In the genomic region with DNA sequence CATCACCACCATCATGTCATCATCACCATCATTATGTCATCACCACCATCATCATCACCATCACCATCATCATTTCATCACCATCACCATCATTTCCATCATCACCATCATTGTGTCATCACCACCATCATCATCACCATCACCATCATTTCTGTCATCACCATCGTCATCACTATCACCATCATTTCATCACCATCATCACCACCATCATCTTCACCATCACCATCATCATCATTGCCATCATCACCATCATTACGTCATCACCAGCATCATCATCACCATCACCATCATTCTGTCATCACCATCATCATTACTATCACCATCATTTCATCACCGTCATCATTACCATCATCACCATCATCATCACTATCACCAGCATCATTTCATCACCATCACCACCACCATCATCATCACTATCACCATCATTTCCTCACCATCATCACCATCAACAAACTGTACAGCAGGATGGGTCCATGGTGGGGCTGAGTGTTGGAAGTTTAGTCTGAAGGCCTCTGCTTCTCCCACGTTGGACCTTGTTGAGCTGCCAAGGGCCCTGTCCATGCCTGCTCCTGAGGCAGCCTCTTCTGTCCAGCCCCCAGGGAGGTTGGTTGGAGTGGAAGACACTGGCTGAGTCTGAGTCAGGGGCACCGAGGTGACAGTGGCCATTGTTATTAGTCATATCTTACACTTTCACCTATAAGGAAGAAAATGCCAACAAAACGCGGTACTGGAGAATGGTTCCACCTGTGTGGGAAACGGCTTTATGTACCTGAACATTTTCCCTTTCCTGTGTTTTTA, we compare ENCODE assay signal across 1 cellular context.
A peak's percentile ranks its signal among the peaks of the same experiment; 100 is the strongest.
TF ChIP-seq lines count a peak whose summit lies in the region.

No MANE protein-coding gene starts in this region.

TF ChIP-seq in HEK293, 187 proteins besides CTCF, POLR2A, EP300 and RAD21 (continued from another document and continues in another):
- TF ChIP-seq, protein P1, sequence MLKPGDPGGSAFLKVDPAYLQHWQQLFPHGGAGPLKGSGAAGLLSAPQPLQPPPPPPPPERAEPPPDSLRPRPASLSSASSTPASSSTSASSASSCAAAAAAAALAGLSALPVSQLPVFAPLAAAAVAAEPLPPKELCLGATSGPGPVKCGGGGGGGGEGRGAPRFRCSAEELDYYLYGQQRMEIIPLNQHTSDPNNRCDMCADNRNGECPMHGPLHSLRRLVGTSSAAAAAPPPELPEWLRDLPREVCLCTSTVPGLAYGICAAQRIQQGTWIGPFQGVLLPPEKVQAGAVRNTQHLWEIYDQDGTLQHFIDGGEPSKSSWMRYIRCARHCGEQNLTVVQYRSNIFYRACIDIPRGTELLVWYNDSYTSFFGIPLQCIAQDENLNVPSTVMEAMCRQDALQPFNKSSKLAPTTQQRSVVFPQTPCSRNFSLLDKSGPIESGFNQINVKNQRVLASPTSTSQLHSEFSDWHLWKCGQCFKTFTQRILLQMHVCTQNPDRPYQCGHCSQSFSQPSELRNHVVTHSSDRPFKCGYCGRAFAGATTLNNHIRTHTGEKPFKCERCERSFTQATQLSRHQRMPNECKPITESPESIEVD (tag by site-specific recombination; IDR thresholded peaks at IDR 0.05) = no peak
- TF ChIP-seq ZNF16 (tag by site-specific recombination; IDR thresholded peaks at IDR 0.05; ENCODE audit: low read depth) (no peak; the same call in 1 of the 2 replicates), ZBTB17 (tag by site-specific recombination; IDR thresholded peaks at IDR 0.05) (no peak), HOXC10 (CRISPR knock-in tag; IDR thresholded peaks at IDR 0.05) (no peak), ZNF843 (tag by site-specific recombination; IDR thresholded peaks at IDR 0.05) (no peak), SALL2 (tag by site-specific recombination; IDR thresholded peaks at IDR 0.05; ENCODE audit: borderline replicate concordance) (peak; percentile 100), ZNF660 (tag by site-specific recombination; IDR thresholded peaks at IDR 0.05) (no peak), ZNF138 (tag by site-specific recombination; IDR thresholded peaks at IDR 0.05; ENCODE audit: borderline replicate concordance) (no peak), ZNF324 (tag by site-specific recombination; IDR thresholded peaks at IDR 0.05) (no peak), ZNF830 (tag by site-specific recombination; IDR thresholded peaks at IDR 0.05; ENCODE audit: low read depth) (no peak), ZNF558 (tag by site-specific recombination; IDR thresholded peaks at IDR 0.05) (no peak), ZNF621 (tag by site-specific recombination; IDR thresholded peaks at IDR 0.05) (peak; percentile 96), ZNF416 (tag by site-specific recombination; IDR thresholded peaks at IDR 0.05) (no peak), ZNF623 (tag by site-specific recombination; IDR thresholded peaks at IDR 0.05) (no peak), ZIC2 (tag by site-specific recombination; IDR thresholded peaks at IDR 0.05) (no peak), ZNF561 (tag by site-specific recombination; IDR thresholded peaks at IDR 0.05; ENCODE audit: borderline replicate concordance) (no peak), YY2 (tag by site-specific recombination; IDR thresholded peaks at IDR 0.05) (peak; percentile 98), ZNF549 (tag by site-specific recombination; IDR thresholded peaks at IDR 0.05) (no peak), EGR2 (tag by site-specific recombination; IDR thresholded peaks at IDR 0.05; ENCODE audit: low read depth) (no peak), ZNF423 (tag by site-specific recombination; IDR thresholded peaks at IDR 0.05) (no peak), ZNF585B (tag by site-specific recombination; IDR thresholded peaks at IDR 0.05) (no peak), ZNF202 (tag by site-specific recombination; IDR thresholded peaks at IDR 0.05; ENCODE audit: borderline replicate concordance) (no peak), ZNF121 (tag by site-specific recombination; IDR thresholded peaks at IDR 0.05) (no peak), ZNF132 (tag by site-specific recombination; IDR thresholded peaks at IDR 0.05; ENCODE audit: borderline replicate concordance) (no peak), ZNF350 (tag by site-specific recombination; IDR thresholded peaks at IDR 0.05) (no peak), GLIS1 (tag by site-specific recombination; IDR thresholded peaks at IDR 0.05) (no peak), ZNF792 (tag by site-specific recombination; IDR thresholded peaks at IDR 0.05) (no peak), ZNF658 (tag by site-specific recombination; IDR thresholded peaks at IDR 0.05) (peak; percentile 100), ZNF626 (tag by site-specific recombination; IDR thresholded peaks at IDR 0.05) (no peak), ZNF555 (tag by site-specific recombination; conservative IDR thresholded peaks at IDR 0.05) (no peak), OSR2 (tag by site-specific recombination; IDR thresholded peaks at IDR 0.05) (no peak), ZSCAN16 (tag by site-specific recombination; IDR thresholded peaks at IDR 0.05) (no peak), MZF1 (tag by site-specific recombination; IDR thresholded peaks at IDR 0.05; ENCODE audit: borderline replicate concordance) (no peak), ZNF837 (tag by site-specific recombination; IDR thresholded peaks at IDR 0.05) (no peak; the same call in 1 of the 2 replicates), ZNF624 (tag by site-specific recombination; IDR thresholded peaks at IDR 0.05) (no peak), ZNF335 (tag by site-specific recombination; conservative IDR thresholded peaks at IDR 0.05) (no peak), ZNF404 (tag by site-specific recombination; IDR thresholded peaks at IDR 0.05) (no peak), ZNF23 (tag by site-specific recombination; IDR thresholded peaks at IDR 0.05; ENCODE audit: borderline replicate concordance) (no peak), ZNF155 (tag by site-specific recombination; IDR thresholded peaks at IDR 0.05) (peak; percentile 84; the same call in 1 of the 2 replicates), SCRT1 (tag by site-specific recombination; IDR thresholded peaks at IDR 0.05; ENCODE audit: borderline replicate concordance) (no peak), IKZF3 (tag by site-specific recombination; IDR thresholded peaks at IDR 0.05) (no peak), ZNF19 (tag by site-specific recombination; IDR thresholded peaks at IDR 0.05; ENCODE audit: low read depth) (no peak), ZNF133 (tag by site-specific recombination; IDR thresholded peaks at IDR 0.05) (no peak; the same call in 1 of the 2 replicates), ZNF501 (tag by site-specific recombination; IDR thresholded peaks at IDR 0.05) (no peak), ZNF791 (tag by site-specific recombination; IDR thresholded peaks at IDR 0.05) (peak; percentile 86)
- TF ChIP-seq, protein P2, sequence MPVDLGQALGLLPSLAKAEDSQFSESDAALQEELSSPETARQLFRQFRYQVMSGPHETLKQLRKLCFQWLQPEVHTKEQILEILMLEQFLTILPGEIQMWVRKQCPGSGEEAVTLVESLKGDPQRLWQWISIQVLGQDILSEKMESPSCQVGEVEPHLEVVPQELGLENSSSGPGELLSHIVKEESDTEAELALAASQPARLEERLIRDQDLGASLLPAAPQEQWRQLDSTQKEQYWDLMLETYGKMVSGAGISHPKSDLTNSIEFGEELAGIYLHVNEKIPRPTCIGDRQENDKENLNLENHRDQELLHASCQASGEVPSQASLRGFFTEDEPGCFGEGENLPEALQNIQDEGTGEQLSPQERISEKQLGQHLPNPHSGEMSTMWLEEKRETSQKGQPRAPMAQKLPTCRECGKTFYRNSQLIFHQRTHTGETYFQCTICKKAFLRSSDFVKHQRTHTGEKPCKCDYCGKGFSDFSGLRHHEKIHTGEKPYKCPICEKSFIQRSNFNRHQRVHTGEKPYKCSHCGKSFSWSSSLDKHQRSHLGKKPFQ (tag by site-specific recombination; IDR thresholded peaks at IDR 0.05) = no peak
- TF ChIP-seq, protein P3, sequence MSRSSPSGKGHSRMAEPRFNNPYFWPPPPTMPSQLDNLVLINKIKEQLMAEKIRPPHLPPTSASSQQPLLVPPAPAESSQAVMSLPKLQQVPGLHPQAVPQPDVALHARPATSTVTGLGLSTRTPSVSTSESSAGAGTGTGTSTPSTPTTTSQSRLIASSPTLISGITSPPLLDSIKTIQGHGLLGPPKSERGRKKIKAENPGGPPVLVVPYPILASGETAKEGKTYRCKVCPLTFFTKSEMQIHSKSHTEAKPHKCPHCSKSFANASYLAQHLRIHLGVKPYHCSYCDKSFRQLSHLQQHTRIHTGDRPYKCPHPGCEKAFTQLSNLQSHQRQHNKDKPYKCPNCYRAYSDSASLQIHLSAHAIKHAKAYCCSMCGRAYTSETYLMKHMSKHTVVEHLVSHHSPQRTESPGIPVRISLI (tag by site-specific recombination; IDR thresholded peaks at IDR 0.05) = no peak
- TF ChIP-seq, protein P4, sequence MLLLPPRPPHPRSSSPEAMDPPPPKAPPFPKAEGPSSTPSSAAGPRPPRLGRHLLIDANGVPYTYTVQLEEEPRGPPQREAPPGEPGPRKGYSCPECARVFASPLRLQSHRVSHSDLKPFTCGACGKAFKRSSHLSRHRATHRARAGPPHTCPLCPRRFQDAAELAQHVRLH (tag by site-specific recombination; IDR thresholded peaks at IDR 0.05) = no peak
- TF ChIP-seq, protein P5, sequence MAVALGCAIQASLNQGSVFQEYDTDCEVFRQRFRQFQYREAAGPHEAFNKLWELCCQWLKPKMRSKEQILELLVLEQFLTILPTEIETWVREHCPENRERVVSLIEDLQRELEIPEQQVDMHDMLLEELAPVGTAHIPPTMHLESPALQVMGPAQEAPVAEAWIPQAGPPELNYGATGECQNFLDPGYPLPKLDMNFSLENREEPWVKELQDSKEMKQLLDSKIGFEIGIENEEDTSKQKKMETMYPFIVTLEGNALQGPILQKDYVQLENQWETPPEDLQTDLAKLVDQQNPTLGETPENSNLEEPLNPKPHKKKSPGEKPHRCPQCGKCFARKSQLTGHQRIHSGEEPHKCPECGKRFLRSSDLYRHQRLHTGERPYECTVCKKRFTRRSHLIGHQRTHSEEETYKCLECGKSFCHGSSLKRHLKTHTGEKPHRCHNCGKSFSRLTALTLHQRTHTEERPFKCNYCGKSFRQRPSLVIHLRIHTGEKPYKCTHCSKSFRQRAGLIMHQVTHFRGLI (tag by site-specific recombination; IDR thresholded peaks at IDR 0.05) = no peak
- TF ChIP-seq, protein P6, sequence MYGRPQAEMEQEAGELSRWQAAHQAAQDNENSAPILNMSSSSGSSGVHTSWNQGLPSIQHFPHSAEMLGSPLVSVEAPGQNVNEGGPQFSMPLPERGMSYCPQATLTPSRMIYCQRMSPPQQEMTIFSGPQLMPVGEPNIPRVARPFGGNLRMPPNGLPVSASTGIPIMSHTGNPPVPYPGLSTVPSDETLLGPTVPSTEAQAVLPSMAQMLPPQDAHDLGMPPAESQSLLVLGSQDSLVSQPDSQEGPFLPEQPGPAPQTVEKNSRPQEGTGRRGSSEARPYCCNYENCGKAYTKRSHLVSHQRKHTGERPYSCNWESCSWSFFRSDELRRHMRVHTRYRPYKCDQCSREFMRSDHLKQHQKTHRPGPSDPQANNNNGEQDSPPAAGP (tag by site-specific recombination; IDR thresholded peaks at IDR 0.05) = no peak
- TF ChIP-seq, protein P7, sequence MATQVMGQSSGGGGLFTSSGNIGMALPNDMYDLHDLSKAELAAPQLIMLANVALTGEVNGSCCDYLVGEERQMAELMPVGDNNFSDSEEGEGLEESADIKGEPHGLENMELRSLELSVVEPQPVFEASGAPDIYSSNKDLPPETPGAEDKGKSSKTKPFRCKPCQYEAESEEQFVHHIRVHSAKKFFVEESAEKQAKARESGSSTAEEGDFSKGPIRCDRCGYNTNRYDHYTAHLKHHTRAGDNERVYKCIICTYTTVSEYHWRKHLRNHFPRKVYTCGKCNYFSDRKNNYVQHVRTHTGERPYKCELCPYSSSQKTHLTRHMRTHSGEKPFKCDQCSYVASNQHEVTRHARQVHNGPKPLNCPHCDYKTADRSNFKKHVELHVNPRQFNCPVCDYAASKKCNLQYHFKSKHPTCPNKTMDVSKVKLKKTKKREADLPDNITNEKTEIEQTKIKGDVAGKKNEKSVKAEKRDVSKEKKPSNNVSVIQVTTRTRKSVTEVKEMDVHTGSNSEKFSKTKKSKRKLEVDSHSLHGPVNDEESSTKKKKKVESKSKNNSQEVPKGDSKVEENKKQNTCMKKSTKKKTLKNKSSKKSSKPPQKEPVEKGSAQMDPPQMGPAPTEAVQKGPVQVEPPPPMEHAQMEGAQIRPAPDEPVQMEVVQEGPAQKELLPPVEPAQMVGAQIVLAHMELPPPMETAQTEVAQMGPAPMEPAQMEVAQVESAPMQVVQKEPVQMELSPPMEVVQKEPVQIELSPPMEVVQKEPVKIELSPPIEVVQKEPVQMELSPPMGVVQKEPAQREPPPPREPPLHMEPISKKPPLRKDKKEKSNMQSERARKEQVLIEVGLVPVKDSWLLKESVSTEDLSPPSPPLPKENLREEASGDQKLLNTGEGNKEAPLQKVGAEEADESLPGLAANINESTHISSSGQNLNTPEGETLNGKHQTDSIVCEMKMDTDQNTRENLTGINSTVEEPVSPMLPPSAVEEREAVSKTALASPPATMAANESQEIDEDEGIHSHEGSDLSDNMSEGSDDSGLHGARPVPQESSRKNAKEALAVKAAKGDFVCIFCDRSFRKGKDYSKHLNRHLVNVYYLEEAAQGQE (tag by site-specific recombination; IDR thresholded peaks at IDR 0.05) = no peak
- TF ChIP-seq, protein P8, sequence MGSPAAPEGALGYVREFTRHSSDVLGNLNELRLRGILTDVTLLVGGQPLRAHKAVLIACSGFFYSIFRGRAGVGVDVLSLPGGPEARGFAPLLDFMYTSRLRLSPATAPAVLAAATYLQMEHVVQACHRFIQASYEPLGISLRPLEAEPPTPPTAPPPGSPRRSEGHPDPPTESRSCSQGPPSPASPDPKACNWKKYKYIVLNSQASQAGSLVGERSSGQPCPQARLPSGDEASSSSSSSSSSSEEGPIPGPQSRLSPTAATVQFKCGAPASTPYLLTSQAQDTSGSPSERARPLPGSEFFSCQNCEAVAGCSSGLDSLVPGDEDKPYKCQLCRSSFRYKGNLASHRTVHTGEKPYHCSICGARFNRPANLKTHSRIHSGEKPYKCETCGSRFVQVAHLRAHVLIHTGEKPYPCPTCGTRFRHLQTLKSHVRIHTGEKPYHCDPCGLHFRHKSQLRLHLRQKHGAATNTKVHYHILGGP (tag by site-specific recombination; IDR thresholded peaks at IDR 0.05) = 0 out of 2 replicates have a peak, but pooled peaks have one; percentile 64
- TF ChIP-seq, protein P9, sequence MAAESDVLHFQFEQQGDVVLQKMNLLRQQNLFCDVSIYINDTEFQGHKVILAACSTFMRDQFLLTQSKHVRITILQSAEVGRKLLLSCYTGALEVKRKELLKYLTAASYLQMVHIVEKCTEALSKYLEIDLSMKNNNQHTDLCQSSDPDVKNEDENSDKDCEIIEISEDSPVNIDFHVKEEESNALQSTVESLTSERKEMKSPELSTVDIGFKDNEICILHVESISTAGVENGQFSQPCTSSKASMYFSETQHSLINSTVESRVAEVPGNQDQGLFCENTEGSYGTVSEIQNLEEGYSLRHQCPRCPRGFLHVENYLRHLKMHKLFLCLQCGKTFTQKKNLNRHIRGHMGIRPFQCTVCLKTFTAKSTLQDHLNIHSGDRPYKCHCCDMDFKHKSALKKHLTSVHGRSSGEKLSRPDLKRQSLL (tag by site-specific recombination; IDR thresholded peaks at IDR 0.05) = no peak
- TF ChIP-seq, protein P10, sequence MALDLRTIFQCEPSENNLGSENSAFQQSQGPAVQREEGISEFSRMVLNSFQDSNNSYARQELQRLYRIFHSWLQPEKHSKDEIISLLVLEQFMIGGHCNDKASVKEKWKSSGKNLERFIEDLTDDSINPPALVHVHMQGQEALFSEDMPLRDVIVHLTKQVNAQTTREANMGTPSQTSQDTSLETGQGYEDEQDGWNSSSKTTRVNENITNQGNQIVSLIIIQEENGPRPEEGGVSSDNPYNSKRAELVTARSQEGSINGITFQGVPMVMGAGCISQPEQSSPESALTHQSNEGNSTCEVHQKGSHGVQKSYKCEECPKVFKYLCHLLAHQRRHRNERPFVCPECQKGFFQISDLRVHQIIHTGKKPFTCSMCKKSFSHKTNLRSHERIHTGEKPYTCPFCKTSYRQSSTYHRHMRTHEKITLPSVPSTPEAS (tag by site-specific recombination; IDR thresholded peaks at IDR 0.05) = no peak
